In the genomic region with DNA sequence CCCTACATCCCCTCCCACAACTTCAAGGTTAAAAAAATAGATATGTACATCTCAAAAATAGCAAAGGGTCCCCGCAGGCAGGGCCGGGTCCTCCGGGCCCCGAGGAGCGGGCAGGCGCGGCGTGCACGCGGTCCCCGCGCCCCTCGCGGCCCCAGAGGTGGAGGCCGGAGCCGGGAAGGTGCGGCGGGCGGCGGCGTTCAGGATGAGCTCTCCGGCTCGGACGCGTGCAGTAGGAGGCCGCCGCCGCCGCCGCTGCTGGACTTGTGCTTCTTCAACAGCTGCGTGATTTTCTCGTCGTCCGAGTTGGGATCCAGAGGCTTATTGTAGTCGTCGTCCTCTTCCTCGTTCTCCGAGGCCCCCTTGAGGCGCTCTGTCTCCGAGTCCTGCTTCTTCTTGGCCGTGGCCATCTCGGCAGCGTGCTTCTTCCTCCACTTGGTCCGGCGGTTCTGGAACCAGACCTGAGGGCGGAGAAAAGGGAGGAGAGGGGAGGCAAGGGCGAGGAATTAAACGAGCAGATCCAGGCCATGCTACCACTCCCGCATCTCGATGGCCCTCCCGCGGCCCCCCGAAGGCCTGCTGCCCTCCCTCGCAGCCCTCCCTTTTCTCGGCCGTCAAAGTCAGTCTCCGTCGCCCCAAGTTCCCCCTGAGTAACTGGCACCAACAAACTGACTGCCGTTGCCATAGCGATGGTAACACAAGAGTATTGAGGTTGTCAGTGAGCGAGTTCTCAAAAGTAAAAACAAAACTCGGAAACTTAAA, we compare ENCODE assay signal across 9 cellular contexts. TPM values are rescaled to one million over a fixed set of nuclear protein-coding genes. Genes with fewer than 3 reads are reported as not detected.
A peak's percentile ranks its signal among the peaks of the same experiment; 100 is the strongest.
DNase-seq lines count a peak whose midpoint lies in the region; ATAC-seq and TF ChIP-seq lines count a peak whose summit lies in the region.
"Had no signal": no experiment of that assay in that cellular context is flagged by ENCODE, and none has a peak within 500 bp of the region (broad histone marks: within the 10 kb centered on the region; RNA-seq: fewer than 3 reads in every experiment).

No MANE protein-coding gene starts in this region.

- no peak for DNase-seq in activated T-cell treated with anti-CD3 and anti-CD28 coated beads, Interleukin-2, amount 50 U/mL, for 4 hours
- DNase-seq in activated T-cell treated with anti-CD3 and anti-CD28 coated beads, Interleukin-2, amount 50 U/mL, for 1 hour, result no peak
- DNase-seq in activated CD8-positive, alpha-beta T cell treated with anti-CD3 and anti-CD28 coated beads, Interleukin-2, amount 10 ng/mL, durations not matched to agents 7 days and 5 days, result no peak
- no peak for DNase-seq in stomach
- DNase-seq in NK-92 treated with Interleukin-12 subunit alpha and Interleukin-12 subunit beta, amount 100 ng/mL, for 24 hours (lab: John Stamatoyannopoulos, UW), result no peak
- no peak for DNase-seq in mammary epithelial cell
- DNase-seq: NCI-H1105 treated with DMSO at 0.1 percent for 48 hours had no signal

- H3K27ac Mint-ChIP-seq in activated CD8-positive, alpha-beta T cell treated with anti-CD3 and anti-CD28 coated beads, Interleukin-2, amount 10 ng/mL, durations not matched to agents 7 days and 5 days, result no peak overlapping the region

- 6 to 14% (median 7%) methylated on average over 19 to 62 of the region's 62 CpGs for WGBS in stomach, 5 donors
- 28% methylated on average over 18 of the region's 62 CpGs for WGBS in mammary epithelial cell (ENCODE audit: low coverage, missing lambda C conversion rate)

- intact Hi-C loops in stomach (cut with DNase I; ENCODE audit: low total_unique reads), result no loop called here
- intact Hi-C loops in mammary epithelial cell (cut with micrococcal nuclease), result no loop called here

- ATAC-seq in activated T-cell treated with anti-CD3 and anti-CD28 coated beads, Interleukin-2, amount 50 U/mL, for 4 hours, result no peak
- ATAC-seq in activated CD8-positive, alpha-beta T cell treated with anti-CD3 and anti-CD28 coated beads, Interleukin-2, amount 10 ng/mL, durations not matched to agents 7 days and 5 days, result no peak
- no peak for ATAC-seq in GM18873 (IDR thresholded peaks at IDR 0.05; ENCODE audit: low FRiP score, unreplicated experiment)

- H3K9me3 ChIP-seq in iPS-20b (ENCODE audit: insufficient read depth, low read depth, low read length) (no peaks in the 10 kb centered on the region), stomach (peaks cover 0 to 29% (median 11%) of the 10 kb centered on the region in 4 donors), mammary epithelial cell (replicated peaks; ENCODE audit: insufficient read depth, low read length) (peaks cover 12% of the 10 kb centered on the region)

- peak overlapping the region; percentile 43 for H3K4me3 Mint-ChIP-seq in activated T-cell treated with anti-CD3 and anti-CD28 coated beads, Interleukin-2, amount 50 U/mL, for 4 hours
- peak overlapping the region; percentile 18 for H3K4me3 Mint-ChIP-seq in activated CD8-positive, alpha-beta T cell treated with anti-CD3 and anti-CD28 coated beads, Interleukin-2, amount 10 ng/mL, durations not matched to agents 7 days and 5 days

- H3K27me3 ChIP-seq in iPS-20b (ENCODE audit: insufficient read depth, low read length) (peaks cover 100% of the 10 kb centered on the region), stomach (peaks cover 40 to 100% (median 92%) of the 10 kb centered on the region in 3 donors), mammary epithelial cell (ENCODE audit: insufficient read depth, low read length) (peaks cover 65% of the 10 kb centered on the region)

- POLR2A ChIA-PET in activated CD8-positive, alpha-beta T cell treated with anti-CD3 and anti-CD28 coated beads, Interleukin-2, amount 10 ng/mL, durations not matched to agents 7 days and 5 days (lab: Charles Lee), result no interaction called here

- peak overlapping the region; percentile 63 for H3K4me3 ChIP-seq in iPS-20b (ENCODE audit: low read length)
- peak overlapping the region in 3 of 4 donors; percentile 5 to 32 (median 22) for H3K4me3 ChIP-seq in stomach
- no peak overlapping the region for H3K4me3 ChIP-seq in mammary epithelial cell (replicated peaks in 1 of 3; ENCODE audit: insufficient read depth in 1 of 3, low read depth in 2 of 3, low read length in 3 of 3)

- no peak for TF ChIP-seq POLR2A in stomach (IDR thresholded peaks at IDR 0.05)

- H3K4me1 ChIP-seq in iPS-20b (ENCODE audit: insufficient read depth, low read length), result peaks cover 12% of the 10 kb centered on the region; the same call in 1 of the 2 replicates
- peaks cover 24 to 38% (median 31%) of the 10 kb centered on the region in 4 donors for H3K4me1 ChIP-seq in stomach
- peaks cover 6% of the 10 kb centered on the region for H3K4me1 ChIP-seq in mammary epithelial cell (ENCODE audit: insufficient read depth, low read length)

- no peak for TF ChIP-seq EP300 in stomach (IDR thresholded peaks at IDR 0.05)

- H3K9ac ChIP-seq in iPS-20b (ENCODE audit: low read depth, low read length) (no peak overlapping the region), mammary epithelial cell (ENCODE audit: insufficient read depth, low read length) (no peak overlapping the region)

- in situ Hi-C loops in mammary epithelial cell (cut with MboI; ENCODE audit: low sequenced_read_pairs in 2 of 2), result loop anchor here in 1 of 2 donors (25.0 kb wide), 1 partner anchor 731 kb away; no protein-coding TSS in a partner anchor

- H4K20me1 ChIP-seq in mammary epithelial cell (ENCODE audit: insufficient read depth, low read length), result no peaks in the 10 kb centered on the region

- H3K27ac ChIP-seq in iPS-20b (ENCODE audit: low read length) (no peak overlapping the region), stomach (no peak overlapping the region), mammary epithelial cell (ENCODE audit: insufficient read depth, low read depth, low read length) (no peak overlapping the region)

- peaks cover 8% of the 10 kb centered on the region for H3K9me3 Mint-ChIP-seq in activated T-cell treated with anti-CD3 and anti-CD28 coated beads, Interleukin-2, amount 50 U/mL, for 4 hours
- peaks cover 7% of the 10 kb centered on the region for H3K9me3 Mint-ChIP-seq in activated CD8-positive, alpha-beta T cell treated with anti-CD3 and anti-CD28 coated beads, Interleukin-2, amount 10 ng/mL, durations not matched to agents 7 days and 5 days (ENCODE audit: insufficient read depth)

- H3K36me3 ChIP-seq in iPS-20b (ENCODE audit: insufficient read depth, low read depth, low read length) (no peaks in the 10 kb centered on the region), stomach (no peaks in the 10 kb centered on the region), mammary epithelial cell (ENCODE audit: insufficient read depth, low read length) (no peaks in the 10 kb centered on the region)

- dilution Hi-C loops in mammary epithelial cell (cut with HindIII; ENCODE audit: low sequenced_read_pairs), result no loop called here

- H3K79me2 ChIP-seq in mammary epithelial cell (ENCODE audit: insufficient read depth, low read length), result no peaks in the 10 kb centered on the region

- H2AFZ ChIP-seq in mammary epithelial cell (ENCODE audit: low read depth, low read length), result no peak overlapping the region

- H3K27me3 Mint-ChIP-seq in activated T-cell treated with anti-CD3 and anti-CD28 coated beads, Interleukin-2, amount 50 U/mL, for 4 hours (ENCODE audit: low read depth), result peaks cover 67% of the 10 kb centered on the region
- peaks cover 72% of the 10 kb centered on the region for H3K27me3 Mint-ChIP-seq in activated CD8-positive, alpha-beta T cell treated with anti-CD3 and anti-CD28 coated beads, Interleukin-2, amount 10 ng/mL, durations not matched to agents 7 days and 5 days (ENCODE audit: low read depth)

- peaks cover 5% of the 10 kb centered on the region for H3K4me1 Mint-ChIP-seq in activated T-cell treated with anti-CD3 and anti-CD28 coated beads, Interleukin-2, amount 50 U/mL, for 4 hours (ENCODE audit: low read depth)
- H3K4me1 Mint-ChIP-seq in activated CD8-positive, alpha-beta T cell treated with anti-CD3 and anti-CD28 coated beads, Interleukin-2, amount 10 ng/mL, durations not matched to agents 7 days and 5 days (ENCODE audit: low read depth), result peaks cover 10% of the 10 kb centered on the region

- TF ChIP-seq CTCF in stomach (IDR thresholded peaks at IDR 0.05), result no peak
- no peak for TF ChIP-seq CTCF in mammary epithelial cell (conservative IDR thresholded peaks at IDR 0.05 in 1 of 2, IDR thresholded peaks at IDR 0.05 in 1 of 2; ENCODE audit: extremely low read depth in 1 of 2, insufficient read depth in 1 of 2, low read depth in 1 of 2, low read length in 2 of 2)

- no peak overlapping the region for H3K4me2 ChIP-seq in mammary epithelial cell (ENCODE audit: insufficient read depth, low read depth, low read length)

- BruUV-seq in mammary epithelial cell (replicated peaks; lab: Mats Ljungman, UMichigan), result no TSS peak

- H3K36me3 Mint-ChIP-seq in activated T-cell treated with anti-CD3 and anti-CD28 coated beads, Interleukin-2, amount 50 U/mL, for 4 hours (ENCODE audit: insufficient read depth), result no peaks in the 10 kb centered on the region
- H3K36me3 Mint-ChIP-seq in activated CD8-positive, alpha-beta T cell treated with anti-CD3 and anti-CD28 coated beads, Interleukin-2, amount 10 ng/mL, durations not matched to agents 7 days and 5 days (ENCODE audit: low read depth), result peaks cover 12% of the 10 kb centered on the region

- CTCF ChIA-PET in activated CD8-positive, alpha-beta T cell treated with anti-CD3 and anti-CD28 coated beads, Interleukin-2, amount 10 ng/mL, durations not matched to agents 7 days and 5 days (lab: Charles Lee), result no interaction called here
- CTCF ChIA-PET in mammary epithelial cell (lab: Charles Lee; ENCODE audit: low non-redundant PET), result no interaction called here

RNA-seq across cellular contexts. Expression of a gene that starts 5.8 kb away (rescaled TPM):
- not detected for total RNA-seq in activated T-cell treated with anti-CD3 and anti-CD28 coated beads, Interleukin-2, amount 50 U/mL, for 4 hours
- total RNA-seq in activated CD8-positive, alpha-beta T cell treated with anti-CD3 and anti-CD28 coated beads, Interleukin-2, amount 10 ng/mL, durations not matched to agents 7 days and 5 days, result not detected
- total RNA-seq in stomach (1 to 10 TPM in 1 of 5 donors, not detected in 4; 1.1 TPM), mammary epithelial cell (not detected)
- polyA plus RNA-seq in stomach (1 to 10 TPM in 1 of 3 donors, not detected in 2; 5.2 TPM), mammary epithelial cell (not detected)
- polyA minus RNA-seq in mammary epithelial cell, result not detected

Comparison
In these comparisons a context has a peak if more than half of its experiments do, and no peak if none do; other contexts are left out.
1. H3K4me3 ChIP-seq: peak in iPS-20b (single experiment) and stomach (3 of 4); none in mammary epithelial cell (0 of 3).